ENCODE assay signal across 21 cellular contexts in genomic region chr4:100926039-100926717, GRCh38.
A peak's percentile ranks its signal among the peaks of the same experiment; 100 is the strongest.
DNase-seq lines count a peak whose midpoint lies in the region; ATAC-seq lines count a peak whose summit lies in the region.
"Had no signal": no experiment of that assay in that cellular context is flagged by ENCODE, and none has a peak within 500 bp of the region (broad histone marks: within the 10 kb centered on the region; RNA-seq: fewer than 3 reads in every experiment).

No MANE protein-coding gene starts in this region.

- CTCF ChIA-PET in activated CD8-positive, alpha-beta memory T cell treated with anti-CD3 and anti-CD28 coated beads, Interleukin-2, amount 10 ng/mL, durations not matched to agents 7 days and 5 days (lab: Charles Lee), result no interaction called here

- peaks cover 5% of the 10 kb centered on the region for H3K9me3 Mint-ChIP-seq in activated CD8-positive, alpha-beta memory T cell treated with anti-CD3 and anti-CD28 coated beads, Interleukin-2, amount 10 ng/mL, durations not matched to agents 7 days and 5 days (ENCODE audit: low read depth)
- H3K9me3 Mint-ChIP-seq: immature natural killer cell had no signal

- H3K4me3 Mint-ChIP-seq in activated CD8-positive, alpha-beta memory T cell treated with anti-CD3 and anti-CD28 coated beads, Interleukin-2, amount 10 ng/mL, durations not matched to agents 7 days and 5 days, result no peak overlapping the region
- H3K4me3 Mint-ChIP-seq: activated CD8-positive, alpha-beta T cell treated with anti-CD3 and anti-CD28 coated beads, Interleukin-2, amount 10 ng/mL, durations not matched to agents 7 days and 5 days; activated naive CD8-positive, alpha-beta T cell treated with anti-CD3 and anti-CD28 coated beads for 36 hours; activated T-helper 1 cell treated with anti-CD3 and anti-CD28 coated beads, Interleukin-12 subunit alpha, Interleukin-12 subunit beta, Interleukin-2, Interleukin-4 antibody, amounts not matched to agents 30 ng/mL and 10 ng/mL and 1 ng/mL, durations not matched to agents 14 hours and 24 hours and 36 hours; immature natural killer cell had no signal

- no peaks in the 10 kb centered on the region for H3K27me3 Mint-ChIP-seq in activated CD8-positive, alpha-beta memory T cell treated with anti-CD3 and anti-CD28 coated beads, Interleukin-2, amount 10 ng/mL, durations not matched to agents 7 days and 5 days
- H3K27me3 Mint-ChIP-seq: activated naive CD8-positive, alpha-beta T cell treated with anti-CD3 and anti-CD28 coated beads for 36 hours had no signal

- DNase-seq in activated CD8-positive, alpha-beta memory T cell treated with anti-CD3 and anti-CD28 coated beads, Interleukin-2, amount 10 ng/mL, durations not matched to agents 7 days and 5 days, result no peak
- DNase-seq in putamen (ENCODE audit: low spot score), result no peak
- DNase-seq in stimulated activated naive CD4-positive, alpha-beta T cell (lab: John Stamatoyannopoulos, UW), result no peak
- DNase-seq in activated T-cell treated with anti-CD3 and anti-CD28 coated beads, Interleukin-2, amount 50 U/mL, for 1 hour, result no peak
- DNase-seq: activated CD8-positive, alpha-beta T cell treated with anti-CD3 and anti-CD28 coated beads, Interleukin-2, amount 10 ng/mL, durations not matched to agents 7 days and 5 days; activated naive CD8-positive, alpha-beta T cell treated with anti-CD3 and anti-CD28 coated beads for 36 hours; heart right ventricle; immature natural killer cell; left ventricle myocardium superior; NCI-H1092 treated with DMSO at 0.1 percent for 48 hours; NCI-H2107; NCI-H510A treated with DMSO at 0.1 percent for 48 hours; small intestine; stimulated activated CD4-positive, alpha-beta T cell treated with anti-CD3 and anti-CD28 coated beads, Interleukin-4, amount 100 ng/mL, for 1 hour; upper lobe of right lung had no signal

- no peak overlapping the region for H3K27ac Mint-ChIP-seq in activated CD8-positive, alpha-beta memory T cell treated with anti-CD3 and anti-CD28 coated beads, Interleukin-2, amount 10 ng/mL, durations not matched to agents 7 days and 5 days
- H3K27ac Mint-ChIP-seq: activated CD8-positive, alpha-beta T cell treated with anti-CD3 and anti-CD28 coated beads, Interleukin-2, amount 10 ng/mL, durations not matched to agents 7 days and 5 days; activated naive CD8-positive, alpha-beta T cell treated with anti-CD3 and anti-CD28 coated beads for 36 hours; activated T-helper 1 cell treated with anti-CD3 and anti-CD28 coated beads, Interleukin-12 subunit alpha, Interleukin-12 subunit beta, Interleukin-2, Interleukin-4 antibody, amounts not matched to agents 30 ng/mL and 10 ng/mL and 1 ng/mL, durations not matched to agents 14 hours and 24 hours and 36 hours; immature natural killer cell had no signal

- no peaks in the 10 kb centered on the region for H3K4me1 Mint-ChIP-seq in activated CD8-positive, alpha-beta memory T cell treated with anti-CD3 and anti-CD28 coated beads, Interleukin-2, amount 10 ng/mL, durations not matched to agents 7 days and 5 days
- H3K4me1 Mint-ChIP-seq: activated naive CD8-positive, alpha-beta T cell treated with anti-CD3 and anti-CD28 coated beads for 36 hours; immature natural killer cell had no signal

- peaks cover 2% of the 10 kb centered on the region for H3K36me3 Mint-ChIP-seq in activated CD8-positive, alpha-beta memory T cell treated with anti-CD3 and anti-CD28 coated beads, Interleukin-2, amount 10 ng/mL, durations not matched to agents 7 days and 5 days
- H3K36me3 Mint-ChIP-seq: activated naive CD8-positive, alpha-beta T cell treated with anti-CD3 and anti-CD28 coated beads for 36 hours; immature natural killer cell had no signal

- peak; percentile 73 for ATAC-seq in GM18498 (IDR thresholded peaks at IDR 0.05; ENCODE audit: unreplicated experiment)
- peak; percentile 62 for ATAC-seq in GM19438 (IDR thresholded peaks at IDR 0.05; ENCODE audit: low read depth, unreplicated experiment)
- peak; percentile 76 for ATAC-seq in HG02763 (IDR thresholded peaks at IDR 0.05; ENCODE audit: unreplicated experiment)
- ATAC-seq in HG03432 (IDR thresholded peaks at IDR 0.05; ENCODE audit: unreplicated experiment), result peak; percentile 83
- no peak for ATAC-seq in activated CD8-positive, alpha-beta memory T cell treated with anti-CD3 and anti-CD28 coated beads, Interleukin-2, amount 10 ng/mL, durations not matched to agents 7 days and 5 days
- ATAC-seq: A549; activated CD8-positive, alpha-beta T cell treated with anti-CD3 and anti-CD28 coated beads, Interleukin-2, amount 10 ng/mL, durations not matched to agents 7 days and 5 days; heart right ventricle; left ventricle myocardium superior; upper lobe of right lung had no signal
